ENCODE assay signal across 1 cellular context in genomic region chr3:9690451-9691450, GRCh38.
TF ChIP-seq lines count a peak whose summit lies in the region.

No MANE protein-coding gene starts in this region.

TF ChIP-seq in GM12878, 131 proteins besides CTCF, POLR2A, EP300 and RAD21 (continued from another document and continues in another):
- TF ChIP-seq ZBTB40 (IDR thresholded peaks at IDR 0.05; ENCODE audit: borderline replicate concordance): no peak
- no peak for TF ChIP-seq ASH2L (IDR thresholded peaks at IDR 0.05; ENCODE audit: borderline replicate concordance, low read depth)
- no peak for TF ChIP-seq BRCA1 (IDR thresholded peaks at IDR 0.05; ENCODE audit: low read depth, low read length)
- TF ChIP-seq NFXL1 (IDR thresholded peaks at IDR 0.05; ENCODE audit: borderline replicate concordance): no peak
- no peak for TF ChIP-seq REST (IDR thresholded peaks at IDR 0.05; ENCODE audit: low read depth, low read length)
- TF ChIP-seq HDGF (IDR thresholded peaks at IDR 0.05): peak; percentile 74; the same call in 1 of the 2 replicates
- peak; percentile 41 for TF ChIP-seq IKZF1 (conservative IDR thresholded peaks at IDR 0.05)
- TF ChIP-seq CEBPZ (IDR thresholded peaks at IDR 0.05; ENCODE audit: low read depth, low read length): no peak
- peak; percentile 75 for TF ChIP-seq NR2F1 (conservative IDR thresholded peaks at IDR 0.05)
- TF ChIP-seq ZNF207 (IDR thresholded peaks at IDR 0.05; ENCODE audit: borderline replicate concordance): no peak
- TF ChIP-seq CUX1 (IDR thresholded peaks at IDR 0.05; ENCODE audit: insufficient replicate concordance, low read depth, low read length): no peak
- no peak for TF ChIP-seq FOXK2 (IDR thresholded peaks at IDR 0.05)
- TF ChIP-seq, protein P1, sequence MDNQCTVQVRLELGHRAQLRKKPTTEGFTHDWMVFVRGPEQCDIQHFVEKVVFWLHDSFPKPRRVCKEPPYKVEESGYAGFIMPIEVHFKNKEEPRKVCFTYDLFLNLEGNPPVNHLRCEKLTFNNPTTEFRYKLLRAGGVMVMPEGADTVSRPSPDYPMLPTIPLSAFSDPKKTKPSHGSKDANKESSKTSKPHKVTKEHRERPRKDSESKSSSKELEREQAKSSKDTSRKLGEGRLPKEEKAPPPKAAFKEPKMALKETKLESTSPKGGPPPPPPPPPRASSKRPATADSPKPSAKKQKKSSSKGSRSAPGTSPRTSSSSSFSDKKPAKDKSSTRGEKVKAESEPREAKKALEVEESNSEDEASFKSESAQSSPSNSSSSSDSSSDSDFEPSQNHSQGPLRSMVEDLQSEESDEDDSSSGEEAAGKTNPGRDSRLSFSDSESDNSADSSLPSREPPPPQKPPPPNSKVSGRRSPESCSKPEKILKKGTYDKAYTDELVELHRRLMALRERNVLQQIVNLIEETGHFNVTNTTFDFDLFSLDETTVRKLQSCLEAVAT (IDR thresholded peaks at IDR 0.05): no peak
- TF ChIP-seq POU2F2 (IDR thresholded peaks at IDR 0.05; ENCODE audit: borderline replicate concordance, low read depth, low read length): no peak
- peak; percentile 29; the same call in 1 of the 2 replicates for TF ChIP-seq RELB (IDR thresholded peaks at IDR 0.05; ENCODE audit: low read depth)
- no peak for TF ChIP-seq EZH2 (IDR thresholded peaks at IDR 0.05; ENCODE audit: borderline replicate concordance, control insufficient read depth, low read depth, low read length)
- peak in 1 of 2 experiments; percentile 44; a peak in 1 of 3 replicates for TF ChIP-seq EGR1 (IDR thresholded peaks at IDR 0.05; ENCODE audit: borderline replicate concordance in 1 of 2, low read depth in 2 of 2, low read length in 2 of 2)
- TF ChIP-seq RAD51 (IDR thresholded peaks at IDR 0.05): no peak
- no peak for TF ChIP-seq MEF2A (IDR thresholded peaks at IDR 0.05; ENCODE audit: insufficient read depth, low read depth, low read length)
- peak; percentile 74 for TF ChIP-seq RUNX3 (IDR thresholded peaks at IDR 0.05; ENCODE audit: low read length)
- no peak for TF ChIP-seq PAX8 (IDR thresholded peaks at IDR 0.05)
- no peak for TF ChIP-seq SMAD5 (IDR thresholded peaks at IDR 0.05; ENCODE audit: low read depth)
- TF ChIP-seq CHD1 (IDR thresholded peaks at IDR 0.05; ENCODE audit: low read depth, low read length): no peak
- TF ChIP-seq, protein P2, sequence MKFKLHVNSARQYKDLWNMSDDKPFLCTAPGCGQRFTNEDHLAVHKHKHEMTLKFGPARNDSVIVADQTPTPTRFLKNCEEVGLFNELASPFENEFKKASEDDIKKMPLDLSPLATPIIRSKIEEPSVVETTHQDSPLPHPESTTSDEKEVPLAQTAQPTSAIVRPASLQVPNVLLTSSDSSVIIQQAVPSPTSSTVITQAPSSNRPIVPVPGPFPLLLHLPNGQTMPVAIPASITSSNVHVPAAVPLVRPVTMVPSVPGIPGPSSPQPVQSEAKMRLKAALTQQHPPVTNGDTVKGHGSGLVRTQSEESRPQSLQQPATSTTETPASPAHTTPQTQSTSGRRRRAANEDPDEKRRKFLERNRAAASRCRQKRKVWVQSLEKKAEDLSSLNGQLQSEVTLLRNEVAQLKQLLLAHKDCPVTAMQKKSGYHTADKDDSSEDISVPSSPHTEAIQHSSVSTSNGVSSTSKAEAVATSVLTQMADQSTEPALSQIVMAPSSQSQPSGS (IDR thresholded peaks at IDR 0.05; ENCODE audit: low read length): no peak
- TF ChIP-seq MTA2 (IDR thresholded peaks at IDR 0.05; ENCODE audit: low read depth): 0 out of 2 replicates have a peak, but pooled peaks have one; percentile 17
- TF ChIP-seq BHLHE40 (IDR thresholded peaks at IDR 0.05; ENCODE audit: borderline replicate concordance in 1 of 2, low read depth in 2 of 2, low read length in 1 of 2): peak; percentile 80 to 88
- no peak for TF ChIP-seq TAF1 (IDR thresholded peaks at IDR 0.05; ENCODE audit: borderline replicate concordance, low read depth, low read length)
- no peak for TF ChIP-seq KDM1A (IDR thresholded peaks at IDR 0.05; ENCODE audit: borderline replicate concordance)
- TF ChIP-seq SMARCA5 (IDR thresholded peaks at IDR 0.05): no peak
- TF ChIP-seq E4F1 (IDR thresholded peaks at IDR 0.05; ENCODE audit: borderline replicate concordance, partially characterized antibody): no peak
- TF ChIP-seq STAT3 (IDR thresholded peaks at IDR 0.05; ENCODE audit: low read depth, low read length): no peak
- no peak for TF ChIP-seq ZNF217 (IDR thresholded peaks at IDR 0.05)
- TF ChIP-seq TCF12 (IDR thresholded peaks at IDR 0.05; ENCODE audit: low read depth, low read length): no peak
